In the genomic region with DNA sequence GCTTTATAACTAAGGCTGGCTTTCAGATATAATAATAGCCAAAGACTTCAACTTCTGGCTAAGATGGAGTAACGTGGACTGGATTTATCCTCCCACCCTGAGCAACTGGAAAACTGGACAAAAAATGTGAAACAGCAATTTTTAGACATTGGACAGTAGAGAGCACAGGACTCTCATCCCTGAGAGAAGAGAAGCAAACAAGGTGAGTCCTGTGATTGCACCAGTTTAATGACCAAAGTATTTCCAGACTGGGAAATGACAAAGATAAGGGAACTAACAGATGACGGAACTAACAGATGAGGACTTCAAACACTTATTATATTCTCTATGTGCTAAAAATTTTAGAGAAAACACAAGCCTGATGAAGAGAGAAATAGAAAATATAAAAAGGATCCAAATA, we compare ENCODE assay signal across 21 cellular contexts.
DNase-seq lines count a peak whose midpoint lies in the region; ATAC-seq, FAIRE-seq and TF ChIP-seq lines count a peak whose summit lies in the region.
"Had no signal": no experiment of that assay in that cellular context is flagged by ENCODE, and none has a peak within 500 bp of the region (broad histone marks: within the 10 kb centered on the region; RNA-seq: fewer than 3 reads in every experiment).

No MANE protein-coding gene starts in this region.

- H3K4me2 ChIP-seq in HepG2 (ENCODE audit: low read depth, low read length) = no peak overlapping the region

- intact Hi-C loops in HepG2 (cut with micrococcal nuclease; ENCODE audit: unreplicated experiment) (no loop called here), prostate gland (cut with DNase I) (no loop called here)

- H2AFZ ChIP-seq in HepG2 (ENCODE audit: low read length) = no peak overlapping the region

- POLR2A ChIA-PET in HepG2 (lab: Yijun Ruan, JAX) = no interaction called here

- no peak for TF ChIP-seq POLR2A in HepG2 (IDR thresholded peaks at IDR 0.05; ENCODE audit: insufficient read depth in 1 of 2, low read depth in 2 of 2, low read length in 2 of 2)
- no peak for TF ChIP-seq POLR2A in prostate gland (IDR thresholded peaks at IDR 0.05)
- no peak for TF ChIP-seq POLR2A in GM18505 (IDR thresholded peaks at IDR 0.05; ENCODE audit: borderline replicate concordance, extremely low read depth, insufficient read depth, insufficient read length)

- no peaks in the 10 kb centered on the region for H3K9me3 ChIP-seq in HepG2 (ENCODE audit: low read length)
- H3K9me3 ChIP-seq in prostate gland = no peaks in the 10 kb centered on the region
- H3K9me3 ChIP-seq in WERI-Rb-1 (ENCODE audit: severe bottlenecking) = no peaks in the 10 kb centered on the region
- H3K9me3 ChIP-seq: HAP-1 had no signal

- CTCF ChIA-PET in HepG2 (lab: Yijun Ruan, JAX; ENCODE audit: low intra/inter-chr PET ratio, low total read pairs) = no interaction called here

- H3K36me3 ChIP-seq in HepG2 (replicated peaks in 1 of 2; ENCODE audit: control insufficient read depth in 1 of 2, insufficient read depth in 2 of 2, low read length in 2 of 2) = no peaks in the 10 kb centered on the region
- no peaks in the 10 kb centered on the region for H3K36me3 ChIP-seq in prostate gland
- no peaks in the 10 kb centered on the region for H3K36me3 ChIP-seq in WERI-Rb-1
- H3K36me3 ChIP-seq: HAP-1 had no signal

- TF ChIP-seq CTCF in HepG2 (CRISPR knock-in tag; IDR thresholded peaks at IDR 0.05) (no peak), prostate gland (IDR thresholded peaks at IDR 0.05) (no peak), WERI-Rb-1 (IDR thresholded peaks at IDR 0.05; ENCODE audit: low read depth, low read length) (no peak)

- H3K4me1 ChIP-seq in HepG2 (ENCODE audit: insufficient read depth, low read length) (peaks cover 16% of the 10 kb centered on the region), prostate gland (replicated peaks) (no peaks in the 10 kb centered on the region)
- H3K4me1 ChIP-seq: HAP-1 had no signal

- WGBS in HepG2 (ENCODE audit: low lambda C conversion rate) = 6% methylated on average over 2 of the region's 2 CpGs
- WGBS in prostate gland = 53% methylated on average over 2 of the region's 2 CpGs

- no peaks in the 10 kb centered on the region for H3K27me3 ChIP-seq in HepG2 (ENCODE audit: control insufficient read depth in 1 of 2, insufficient read depth in 2 of 2, low read length in 2 of 2)
- H3K27me3 ChIP-seq in prostate gland (replicated peaks; ENCODE audit: insufficient read depth) = no peaks in the 10 kb centered on the region
- no peaks in the 10 kb centered on the region for H3K27me3 ChIP-seq in WERI-Rb-1 (ENCODE audit: insufficient read depth, low read depth, severe bottlenecking)

- H3K4me3 ChIP-seq in HepG2 (replicated peaks in 1 of 3; ENCODE audit: insufficient read depth in 1 of 3, low read depth in 2 of 3, low read length in 3 of 3) (no peak overlapping the region), prostate gland (no peak overlapping the region), WERI-Rb-1 (ENCODE audit: low read depth, low read length) (no peak overlapping the region)
- H3K4me3 ChIP-seq: GM12878, HAP-1 had no signal

- TF ChIP-seq EP300 in HepG2 (IDR thresholded peaks at IDR 0.05; ENCODE audit: low read depth in 2 of 2, low read length in 2 of 2) (no peak), HepG2 (CRISPR knock-in tag; IDR thresholded peaks at IDR 0.05; ENCODE audit: borderline replicate concordance) (no peak)

- H3K79me2 ChIP-seq in HepG2 (ENCODE audit: insufficient read depth, low read length) = no peaks in the 10 kb centered on the region

- no peaks in the 10 kb centered on the region for H4K20me1 ChIP-seq in HepG2 (ENCODE audit: insufficient read depth, low read length)

- H3K9ac ChIP-seq in HepG2 (ENCODE audit: insufficient read depth, low read depth, low read length) = no peak overlapping the region

- in situ Hi-C loops in HepG2 (cut with HindIII; ENCODE audit: extremely low pct_ligation_motif_present, low pct_unique_long_range_greater_than_20kb) = no loop called here

- H3K27ac ChIP-seq in HepG2 (ENCODE audit: extremely low read length, insufficient read depth, low read length) = no peak overlapping the region
- no peak overlapping the region for H3K27ac ChIP-seq in prostate gland
- no peak overlapping the region for H3K27ac ChIP-seq in WERI-Rb-1

- no peak for TF ChIP-seq RAD21 in HepG2 (CRISPR knock-in tag; IDR thresholded peaks at IDR 0.05)

- FAIRE-seq in HepG2 (lab: Jason Lieb, UNC) = peak; percentile 40
- FAIRE-seq: GM12878, GM18507, H54 had no signal

- peak; percentile 46; the same call in 2 of the 3 replicates for ATAC-seq in HepG2
- ATAC-seq in GM18505 (IDR thresholded peaks at IDR 0.05; ENCODE audit: unreplicated experiment) = no peak
- ATAC-seq: GM12878 had no signal

- BruUV-seq in HepG2 (replicated peaks; lab: Mats Ljungman, UMichigan) = no TSS peak

- peak; percentile 53 for DNase-seq in DMS53 (lab: John Stamatoyannopoulos, UW)
- DNase-seq in DMS53 treated with DMSO at 0.1 percent for 48 hours (lab: John Stamatoyannopoulos, UW; ENCODE audit: unreplicated experiment) = peak; percentile 46
- peak; percentile 26 for DNase-seq in NCI-H748 (lab: John Stamatoyannopoulos, UW; ENCODE audit: unreplicated experiment)
- no peak for DNase-seq in HepG2 (ENCODE audit: low spot score)
- no peak for DNase-seq in prostate gland (ENCODE audit: low spot score)
- no peak for DNase-seq in OCI-M2 (lab: John Stamatoyannopoulos, UW; ENCODE audit: unreplicated experiment)
- DNase-seq in WERI-Rb-1 = no peak
- DNase-seq: C1 segment of cervical spinal cord; Calu3; CD4-positive, alpha-beta memory T cell; COR-L47; DMS79; EL; GDM1; GOT3; HFFc6 had no signal

TF ChIP-seq in HepG2, 621 proteins besides CTCF, POLR2A, EP300 and RAD21:
- TF ChIP-seq RXRA (CRISPR knock-in tag; IDR thresholded peaks at IDR 0.05) = no peak
- TF ChIP-seq, protein P1, sequence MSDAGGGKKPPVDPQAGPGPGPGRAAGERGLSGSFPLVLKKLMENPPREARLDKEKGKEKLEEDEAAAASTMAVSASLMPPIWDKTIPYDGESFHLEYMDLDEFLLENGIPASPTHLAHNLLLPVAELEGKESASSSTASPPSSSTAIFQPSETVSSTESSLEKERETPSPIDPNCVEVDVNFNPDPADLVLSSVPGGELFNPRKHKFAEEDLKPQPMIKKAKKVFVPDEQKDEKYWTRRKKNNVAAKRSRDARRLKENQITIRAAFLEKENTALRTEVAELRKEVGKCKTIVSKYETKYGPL (CRISPR knock-in tag; IDR thresholded peaks at IDR 0.05) = no peak
- no peak for TF ChIP-seq POLR2G (IDR thresholded peaks at IDR 0.05; ENCODE audit: low read depth, low read length)

Comparison
In these comparisons a context has a peak if more than half of its experiments do, and no peak if none do; other contexts are left out.
1. DNase-seq: peak in DMS53 (single experiment), DMS53 treated with DMSO at 0.1 percent for 48 hours (single experiment) and NCI-H748 (single experiment); none in HepG2 (single experiment), prostate gland (single experiment), OCI-M2 (single experiment) and WERI-Rb-1 (single experiment).